Comparison of ENCODE assay signal across 24 cellular contexts in genomic region chr14:61391119-61391518, GRCh38.
DNase-seq lines count a peak whose midpoint lies in the region; ATAC-seq, FAIRE-seq and TF ChIP-seq lines count a peak whose summit lies in the region.
"Had no signal": no experiment of that assay in that cellular context is flagged by ENCODE, and none has a peak within 500 bp of the region (broad histone marks: within the 10 kb centered on the region; RNA-seq: fewer than 3 reads in every experiment).

No MANE protein-coding gene starts in this region.

- peaks cover 94 to 95% of the 10 kb centered on the region in 2 donors for H3K4me1 ChIP-seq in naive thymus-derived CD4-positive, alpha-beta T cell (ENCODE audit: control insufficient read depth in 2 of 2, insufficient read depth in 2 of 2, low read length in 2 of 2)
- H3K4me1 ChIP-seq: body of pancreas had no signal

- CTCF ChIA-PET in activated naive CD4-positive, alpha-beta T cell treated with anti-CD3 and anti-CD28 coated beads for 36 hours (lab: Charles Lee): interaction anchor here (1.8 kb wide), 1 partner anchor 17 kb away, joined by 4 read pairs; no protein-coding TSS in a partner anchor
- CTCF ChIA-PET in activated CD8-positive, alpha-beta T cell treated with anti-CD3 and anti-CD28 coated beads, Interleukin-2, amount 10 ng/mL, durations not matched to agents 7 days and 5 days (lab: Charles Lee): interaction anchor here (1.5 to 4.7 kb wide), 2 partner anchors 10 to 44 kb away, joined by 5 to 32 read pairs; no protein-coding TSS in a partner anchor
- CTCF ChIA-PET in naive thymus-derived CD4-positive, alpha-beta T cell (lab: Charles Lee): interaction anchor here (0.6 kb wide), 1 partner anchor 63 kb away, joined by 3 read pairs; no protein-coding TSS in a partner anchor

- POLR2A ChIA-PET in activated CD8-positive, alpha-beta T cell treated with anti-CD3 and anti-CD28 coated beads, Interleukin-2, amount 10 ng/mL, durations not matched to agents 7 days and 5 days (lab: Charles Lee): interaction anchor here (1.5 to 1.9 kb wide), 4 partner anchors 53 to 69 kb away, joined by 3 to 7 read pairs (median 6); partner anchors contain the start of gene PRKCH
- POLR2A ChIA-PET in naive thymus-derived CD4-positive, alpha-beta T cell (lab: Charles Lee): interaction anchor here (1.0 to 3.6 kb wide), 5 partner anchors 10 to 86 kb away, joined by 3 to 14 read pairs (median 6); no protein-coding TSS in a partner anchor

- H3K9me3 ChIP-seq in naive thymus-derived CD4-positive, alpha-beta T cell (ENCODE audit: control insufficient read depth in 2 of 3, low read length in 3 of 3): no peaks in the 10 kb centered on the region
- H3K9me3 ChIP-seq: body of pancreas, heart right ventricle, thyroid gland had no signal

- H3K36me3 Mint-ChIP-seq in activated naive CD4-positive, alpha-beta T cell treated with anti-CD3 and anti-CD28 coated beads for 36 hours (ENCODE audit: low read depth): peaks cover 26% of the 10 kb centered on the region
- peaks cover 62% of the 10 kb centered on the region for H3K36me3 Mint-ChIP-seq in activated CD8-positive, alpha-beta T cell treated with anti-CD3 and anti-CD28 coated beads, Interleukin-2, amount 10 ng/mL, durations not matched to agents 7 days and 5 days (ENCODE audit: low read depth)
- H3K36me3 Mint-ChIP-seq in naive thymus-derived CD4-positive, alpha-beta T cell: peaks cover 0 to 46% (median 8%) of the 10 kb centered on the region in 5 donors

- peak overlapping the region; percentile 9 for H3K4me3 ChIP-seq in naive thymus-derived CD4-positive, alpha-beta T cell (ENCODE audit: low read length)
- no peak overlapping the region for H3K4me3 ChIP-seq in lower leg skin (ENCODE audit: low read depth, poor library complexity, severe bottlenecking)
- H3K4me3 ChIP-seq: body of pancreas, GM23338, heart right ventricle, thyroid gland had no signal

- no peak for DNase-seq in activated naive CD4-positive, alpha-beta T cell treated with anti-CD3 and anti-CD28 coated beads for 36 hours
- no peak for DNase-seq in activated naive CD4-positive, alpha-beta T cell treated with Interleukin-2 at 50 U/mL for 16 hours
- no peak for DNase-seq in HTR-8/SVneo (ENCODE audit: insufficient read length, low spot score)
- no peak for DNase-seq in activated CD8-positive, alpha-beta T cell treated with anti-CD3 and anti-CD28 coated beads, Interleukin-2, amount 10 ng/mL, durations not matched to agents 7 days and 5 days
- DNase-seq in naive thymus-derived CD4-positive, alpha-beta T cell: no peak
- DNase-seq in lower leg skin (ENCODE audit: low spot score in 2 of 2): no peak
- DNase-seq in NCI-H226: no peak
- DNase-seq in CD1c-positive myeloid dendritic cell (ENCODE audit: extremely low spot score): no peak
- DNase-seq: body of pancreas; foreskin fibroblast; heart right ventricle; NCI-H1105 treated with DMSO at 0.1 percent for 48 hours; NCI-H2029; NCI-H2227 treated with DMSO at 0.1 percent for 48 hours; NCI-H748 treated with DMSO at 0.1 percent for 48 hours; OCI-M1; posterior cingulate gyrus; Right ventricle myocardium superior; stimulated activated CD4-positive, alpha-beta T cell treated with anti-CD3 and anti-CD28 coated beads, Interleukin-4, amount 100 ng/mL, for 4 hours; thyroid gland had no signal

- 58 to 66% methylated on average over 3 of the region's 3 CpGs for WGBS in lower leg skin, 2 donors

- H3K36me3 ChIP-seq in naive thymus-derived CD4-positive, alpha-beta T cell (ENCODE audit: control insufficient read depth in 2 of 3, insufficient read depth in 3 of 3, low read length in 3 of 3): peaks cover 0 to 2% (median 0%) of the 10 kb centered on the region in 3 experiments
- H3K36me3 ChIP-seq: heart right ventricle, thyroid gland had no signal

- H3K27me3 ChIP-seq in naive thymus-derived CD4-positive, alpha-beta T cell (ENCODE audit: control insufficient read depth in 2 of 2, insufficient read depth in 2 of 2, low read length in 2 of 2): no peaks in the 10 kb centered on the region
- H3K27me3 ChIP-seq: body of pancreas, heart right ventricle, thyroid gland had no signal

- intact Hi-C loops in activated naive CD4-positive, alpha-beta T cell treated with anti-CD3 and anti-CD28 coated beads for 36 hours (cut with micrococcal nuclease): loop anchor here (1.0 kb wide), 1 partner anchor 27 kb away; no protein-coding TSS in a partner anchor
- intact Hi-C loops in naive thymus-derived CD4-positive, alpha-beta T cell (cut with micrococcal nuclease): loop anchor here in 1 of 2 donors (1.0 kb wide), 1 partner anchor 8 kb away; no protein-coding TSS in a partner anchor
- intact Hi-C loops in lower leg skin (cut with DNase I; ENCODE audit: low total_unique reads): no loop called here

- H3K4me1 Mint-ChIP-seq in activated naive CD4-positive, alpha-beta T cell treated with anti-CD3 and anti-CD28 coated beads for 36 hours (ENCODE audit: low read depth): peaks cover 50% of the 10 kb centered on the region
- H3K4me1 Mint-ChIP-seq in activated CD8-positive, alpha-beta T cell treated with anti-CD3 and anti-CD28 coated beads, Interleukin-2, amount 10 ng/mL, durations not matched to agents 7 days and 5 days (ENCODE audit: low read depth): peaks cover 1% of the 10 kb centered on the region
- H3K4me1 Mint-ChIP-seq in naive thymus-derived CD4-positive, alpha-beta T cell: peaks cover 0 to 72% (median 33%) of the 10 kb centered on the region in 7 donors
- H3K4me1 Mint-ChIP-seq: GM23338 had no signal

- H3K27me3 Mint-ChIP-seq in activated naive CD4-positive, alpha-beta T cell treated with anti-CD3 and anti-CD28 coated beads for 36 hours (ENCODE audit: low read depth): no peaks in the 10 kb centered on the region
- no peaks in the 10 kb centered on the region for H3K27me3 Mint-ChIP-seq in activated CD8-positive, alpha-beta T cell treated with anti-CD3 and anti-CD28 coated beads, Interleukin-2, amount 10 ng/mL, durations not matched to agents 7 days and 5 days (ENCODE audit: low read depth)
- H3K27me3 Mint-ChIP-seq in naive thymus-derived CD4-positive, alpha-beta T cell: no peaks in the 10 kb centered on the region

- no peak overlapping the region for H3K27ac Mint-ChIP-seq in activated naive CD4-positive, alpha-beta T cell treated with anti-CD3 and anti-CD28 coated beads for 36 hours
- no peak overlapping the region for H3K27ac Mint-ChIP-seq in activated CD8-positive, alpha-beta T cell treated with anti-CD3 and anti-CD28 coated beads, Interleukin-2, amount 10 ng/mL, durations not matched to agents 7 days and 5 days
- H3K27ac Mint-ChIP-seq in naive thymus-derived CD4-positive, alpha-beta T cell: peak overlapping the region in 1 of 9 donors; percentile 86
- H3K27ac Mint-ChIP-seq: GM23338 had no signal

- ATAC-seq in activated CD8-positive, alpha-beta T cell treated with anti-CD3 and anti-CD28 coated beads, Interleukin-2, amount 10 ng/mL, durations not matched to agents 7 days and 5 days: no peak
- no peak for ATAC-seq in naive thymus-derived CD4-positive, alpha-beta T cell
- ATAC-seq: body of pancreas, GM23338, heart right ventricle, sciatic nerve had no signal

- peak overlapping the region; percentile 71 for H3K27ac ChIP-seq in naive thymus-derived CD4-positive, alpha-beta T cell (ENCODE audit: low read depth, low read length)
- H3K27ac ChIP-seq: body of pancreas, C4-2B, thyroid gland had no signal

- FAIRE-seq in HTR-8/SVneo (lab: Jason Lieb, UNC): peak; percentile 86
- FAIRE-seq: GM18507 had no signal

- no peak for TF ChIP-seq POLR2A in lower leg skin (IDR thresholded peaks at IDR 0.05)

- TF ChIP-seq CTCF in lower leg skin (IDR thresholded peaks at IDR 0.05): no peak

- H3K4me3 Mint-ChIP-seq in activated naive CD4-positive, alpha-beta T cell treated with anti-CD3 and anti-CD28 coated beads for 36 hours: peak overlapping the region; percentile 63
- H3K4me3 Mint-ChIP-seq in activated CD8-positive, alpha-beta T cell treated with anti-CD3 and anti-CD28 coated beads, Interleukin-2, amount 10 ng/mL, durations not matched to agents 7 days and 5 days: peak overlapping the region; percentile 53
- H3K4me3 Mint-ChIP-seq in naive thymus-derived CD4-positive, alpha-beta T cell: peak overlapping the region in 7 of 10 donors; percentile 40 to 85 (median 81)
- H3K4me3 Mint-ChIP-seq: GM23338 had no signal

- no peaks in the 10 kb centered on the region for H3K9me3 Mint-ChIP-seq in activated naive CD4-positive, alpha-beta T cell treated with anti-CD3 and anti-CD28 coated beads for 36 hours
- H3K9me3 Mint-ChIP-seq in activated CD8-positive, alpha-beta T cell treated with anti-CD3 and anti-CD28 coated beads, Interleukin-2, amount 10 ng/mL, durations not matched to agents 7 days and 5 days (ENCODE audit: insufficient read depth): no peaks in the 10 kb centered on the region
- H3K9me3 Mint-ChIP-seq in naive thymus-derived CD4-positive, alpha-beta T cell: no peaks in the 10 kb centered on the region
- H3K9me3 Mint-ChIP-seq: GM23338 had no signal
